9 cellular contexts compared by ENCODE assay signal in the genomic region with DNA sequence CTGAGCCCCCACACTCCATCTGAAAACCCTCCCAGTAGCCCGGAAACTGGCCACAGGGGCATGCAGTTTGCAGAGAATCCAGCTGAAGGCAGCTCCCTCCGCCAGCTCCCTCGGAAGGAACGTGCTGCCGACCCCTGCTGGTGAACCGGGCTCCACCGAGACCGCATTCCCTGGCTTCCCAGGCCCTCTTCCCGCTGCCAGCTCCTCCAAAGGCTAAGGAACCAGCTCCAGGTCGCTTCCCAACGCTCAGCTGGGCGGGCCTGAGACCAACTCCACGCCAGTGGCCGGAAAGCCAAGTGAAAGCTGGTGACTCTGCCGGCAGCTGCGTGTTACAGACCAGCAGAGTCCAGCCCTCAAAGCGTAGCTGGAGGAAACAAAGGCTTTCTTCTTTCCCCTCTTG. TPM values are rescaled to one million over a fixed set of nuclear protein-coding genes. Genes with fewer than 3 reads are reported as not detected.
DNase-seq lines count a peak whose midpoint lies in the region; ATAC-seq, FAIRE-seq and TF ChIP-seq lines count a peak whose summit lies in the region.
"Had no signal": no experiment of that assay in that cellular context is flagged by ENCODE, and none has a peak within 500 bp of the region (broad histone marks: within the 10 kb centered on the region; RNA-seq: fewer than 3 reads in every experiment).

No MANE protein-coding gene starts in this region.

- no peaks in the 10 kb centered on the region for H3K36me3 Mint-ChIP-seq in glutamatergic neuron (ENCODE audit: unreplicated experiment)

- H3K27me3 Mint-ChIP-seq in glutamatergic neuron (ENCODE audit: unreplicated experiment) = no peaks in the 10 kb centered on the region
- H3K27me3 Mint-ChIP-seq: stimulated activated naive CD8-positive, alpha-beta T cell treated with anti-CD3 and anti-CD28 coated beads, Interleukin-15, amount 100 ng/mL, for 72 hours had no signal

- peaks cover 3% of the 10 kb centered on the region for H3K9me3 Mint-ChIP-seq in glutamatergic neuron (ENCODE audit: unreplicated experiment)
- H3K9me3 Mint-ChIP-seq: stimulated activated naive CD8-positive, alpha-beta T cell treated with anti-CD3 and anti-CD28 coated beads, Interleukin-15, amount 100 ng/mL, for 72 hours had no signal

- DNase-seq in AG08396 (ENCODE audit: low spot score) (peak; percentile 91), glutamatergic neuron (peak; percentile 85), nucleus accumbens (lab: John Stamatoyannopoulos, UW) (peak in 53 of 56 donors; percentile 11 to 85 (median 59)), HTR-8/SVneo (ENCODE audit: insufficient read length, low spot score) (no peak), NCI-H2029 treated with DMSO at 0.1 percent for 48 hours (lab: John Stamatoyannopoulos, UW) (no peak)
- DNase-seq in activated CD8-positive, alpha-beta memory T cell treated with anti-CD3 and anti-CD28 coated beads, Interleukin-2, amount 50 U/mL, for 4 hours = no peak
- DNase-seq: stimulated activated naive CD8-positive, alpha-beta T cell treated with anti-CD3 and anti-CD28 coated beads, Interleukin-15, amount 100 ng/mL, for 72 hours had no signal

- no peak overlapping the region for H3K4me3 Mint-ChIP-seq in glutamatergic neuron (ENCODE audit: unreplicated experiment)
- H3K4me3 Mint-ChIP-seq: stimulated activated naive CD8-positive, alpha-beta T cell treated with anti-CD3 and anti-CD28 coated beads, Interleukin-15, amount 100 ng/mL, for 72 hours had no signal

- H3K27ac Mint-ChIP-seq in glutamatergic neuron (ENCODE audit: unreplicated experiment) = peak overlapping the region; percentile 12

- H3K27ac ChIP-seq in VCaP = no peak overlapping the region

- peak; percentile 16; the same call in 1 of the 2 replicates for TF ChIP-seq CTCF in VCaP (conservative IDR thresholded peaks at IDR 0.05)
- peak; percentile 45 for TF ChIP-seq CTCF in glutamatergic neuron (IDR thresholded peaks at IDR 0.05; ENCODE audit: partially characterized antibody, unreplicated experiment)

- FAIRE-seq in HTR-8/SVneo (lab: Jason Lieb, UNC) = no peak

- H3K4me1 Mint-ChIP-seq in glutamatergic neuron (ENCODE audit: low read depth, unreplicated experiment) = peaks cover 11% of the 10 kb centered on the region

- no peak for ATAC-seq in HG03457 (IDR thresholded peaks at IDR 0.05; ENCODE audit: unreplicated experiment)
- ATAC-seq: stimulated activated naive CD8-positive, alpha-beta T cell treated with anti-CD3 and anti-CD28 coated beads, Interleukin-15, amount 100 ng/mL, for 72 hours had no signal

RNA-seq across cellular contexts. Expression of gene GPER1, which starts 35.8 kb away (rescaled TPM):
- total RNA-seq in glutamatergic neuron (ENCODE audit: unreplicated experiment) = 0.59 TPM

RNA-seq across cellular contexts. Expression of gene ZFAND2A, which starts 36.3 kb away (rescaled TPM):
- 34.5 TPM for total RNA-seq in glutamatergic neuron (ENCODE audit: unreplicated experiment)

Comparison
In these comparisons a context has a peak if more than half of its experiments do, and no peak if none do; other contexts are left out.
1. DNase-seq: peak in AG08396 (single experiment), glutamatergic neuron (single experiment) and nucleus accumbens (53 of 56); none in HTR-8/SVneo (single experiment), NCI-H2029 treated with DMSO at 0.1 percent for 48 hours (single experiment) and activated CD8-positive, alpha-beta memory T cell treated with anti-CD3 and anti-CD28 coated beads, Interleukin-2, amount 50 U/mL, for 4 hours (single experiment).